25 cellular contexts compared by ENCODE assay signal in genomic region chr12:64598831-64599230, GRCh38. TPM values are rescaled to one million over a fixed set of nuclear protein-coding genes. Genes with fewer than 3 reads are reported as not detected.
DNase-seq lines count a peak whose midpoint lies in the region; ATAC-seq and TF ChIP-seq lines count a peak whose summit lies in the region.
"Had no signal": no experiment of that assay in that cellular context is flagged by ENCODE, and none has a peak within 500 bp of the region (broad histone marks: within the 10 kb centered on the region; RNA-seq: fewer than 3 reads in every experiment).

No MANE protein-coding gene starts in this region.

- DNase-seq in activated CD4-positive, alpha-beta memory T cell treated with anti-CD3 and anti-CD28 coated beads for 36 hours, result no peak
- DNase-seq in activated CD4-positive, alpha-beta memory T cell treated with anti-CD3 and anti-CD28 coated beads, Interleukin-2, amount 10 ng/mL, durations not matched to agents 7 days and 5 days, result no peak
- DNase-seq in CD8-positive, alpha-beta T cell, result no peak
- no peak for DNase-seq in activated CD8-positive, alpha-beta T cell treated with anti-CD3 and anti-CD28 coated beads for 36 hours
- DNase-seq in natural killer cell treated with Interleukin-12 subunit alpha and Interleukin-12 subunit beta and Interleukin-15 and Interleukin-18, amount 100 ng/mL, for 72 hours (ENCODE audit: low spot score), result no peak
- DNase-seq in NCI-H1092 treated with DMSO at 0.1 percent for 48 hours (lab: John Stamatoyannopoulos, UW) (no peak), SW480 (ENCODE audit: low spot score) (no peak), GM19238 (ENCODE audit: insufficient read length, low spot score) (no peak)
- DNase-seq: ACHN, C1 segment of cervical spinal cord, DMS53, foreskin melanocyte, KG1, left lung, NCI-H1048, NCI-H187 treated with DMSO at 0.1 percent for 48 hours, uterus had no signal

- no peak overlapping the region for H3K27ac ChIP-seq in CD8-positive, alpha-beta T cell (ENCODE audit: low read depth, low read length)
- H3K27ac ChIP-seq: hepatocyte, prostate gland, suprapubic skin, uterus had no signal

- POLR2A ChIA-PET in activated CD4-positive, alpha-beta memory T cell treated with anti-CD3 and anti-CD28 coated beads for 36 hours (lab: Charles Lee), result no interaction called here
- POLR2A ChIA-PET in activated CD4-positive, alpha-beta memory T cell treated with anti-CD3 and anti-CD28 coated beads, Interleukin-2, amount 10 ng/mL, durations not matched to agents 7 days and 5 days (lab: Charles Lee), result interaction anchor here (1.0 to 4.7 kb wide), 2 partner anchors 11 to 96 kb away, joined by 3 to 22 read pairs; partner anchors contain the start of gene RASSF3
- POLR2A ChIA-PET in CD8-positive, alpha-beta T cell (lab: Charles Lee), result interaction anchor here (0.6 kb wide), 2 partner anchors 11 to 42 kb away, joined by 3 read pairs; no protein-coding TSS in a partner anchor
- POLR2A ChIA-PET in activated CD8-positive, alpha-beta T cell treated with anti-CD3 and anti-CD28 coated beads for 36 hours (lab: Charles Lee), result no interaction called here

- no peaks in the 10 kb centered on the region for H3K9me3 Mint-ChIP-seq in activated CD4-positive, alpha-beta memory T cell treated with anti-CD3 and anti-CD28 coated beads for 36 hours
- peaks cover 2% of the 10 kb centered on the region for H3K9me3 Mint-ChIP-seq in activated CD4-positive, alpha-beta memory T cell treated with anti-CD3 and anti-CD28 coated beads, Interleukin-2, amount 10 ng/mL, durations not matched to agents 7 days and 5 days
- H3K9me3 Mint-ChIP-seq in CD8-positive, alpha-beta T cell, result no peaks in the 10 kb centered on the region
- peaks cover 1% of the 10 kb centered on the region for H3K9me3 Mint-ChIP-seq in activated CD8-positive, alpha-beta T cell treated with anti-CD3 and anti-CD28 coated beads for 36 hours
- H3K9me3 Mint-ChIP-seq in natural killer cell treated with Interleukin-12 subunit alpha and Interleukin-12 subunit beta and Interleukin-15 and Interleukin-18, amount 100 ng/mL, for 72 hours, result no peaks in the 10 kb centered on the region
- H3K9me3 Mint-ChIP-seq: activated naive CD4-positive, alpha-beta T cell treated with anti-CD3 and anti-CD28 coated beads, Interleukin-2, amount 50 U/mL, for 72 hours; nephron had no signal

- no peaks in the 10 kb centered on the region for H3K36me3 ChIP-seq in CD8-positive, alpha-beta T cell (ENCODE audit: insufficient read depth, low read length)
- H3K36me3 ChIP-seq: left lung, prostate gland, suprapubic skin, uterus had no signal

- peak; percentile 6 for ATAC-seq in CD8-positive, alpha-beta T cell
- peak; percentile 15 for ATAC-seq in activated CD8-positive, alpha-beta T cell treated with anti-CD3 and anti-CD28 coated beads for 36 hours
- no peak for ATAC-seq in natural killer cell treated with Interleukin-12 subunit alpha and Interleukin-12 subunit beta and Interleukin-15 and Interleukin-18, amount 100 ng/mL, for 72 hours
- ATAC-seq: esophagus mucosa, HCT116, left lung, Right ventricle myocardium inferior had no signal

- H3K4me1 ChIP-seq in CD8-positive, alpha-beta T cell (ENCODE audit: insufficient read depth, low read length), result peaks cover 34% of the 10 kb centered on the region
- H3K4me1 ChIP-seq: prostate gland, suprapubic skin, uterus had no signal

- H3K27ac Mint-ChIP-seq in activated CD4-positive, alpha-beta memory T cell treated with anti-CD3 and anti-CD28 coated beads for 36 hours, result peak overlapping the region; percentile 6
- no peak overlapping the region for H3K27ac Mint-ChIP-seq in activated CD4-positive, alpha-beta memory T cell treated with anti-CD3 and anti-CD28 coated beads, Interleukin-2, amount 10 ng/mL, durations not matched to agents 7 days and 5 days
- no peak overlapping the region for H3K27ac Mint-ChIP-seq in CD8-positive, alpha-beta T cell
- H3K27ac Mint-ChIP-seq in activated CD8-positive, alpha-beta T cell treated with anti-CD3 and anti-CD28 coated beads for 36 hours, result no peak overlapping the region
- peak overlapping the region; percentile 16 to 29 for H3K27ac Mint-ChIP-seq in natural killer cell treated with Interleukin-12 subunit alpha and Interleukin-12 subunit beta and Interleukin-15 and Interleukin-18, amount 100 ng/mL, for 72 hours
- H3K27ac Mint-ChIP-seq: nephron had no signal

- H3K9me3 ChIP-seq in CD8-positive, alpha-beta T cell (ENCODE audit: low read length), result no peaks in the 10 kb centered on the region
- H3K9me3 ChIP-seq: left lung, prostate gland, suprapubic skin, uterus had no signal

- peak overlapping the region; percentile 8 for H3K4me3 Mint-ChIP-seq in activated CD4-positive, alpha-beta memory T cell treated with anti-CD3 and anti-CD28 coated beads for 36 hours
- H3K4me3 Mint-ChIP-seq in activated CD4-positive, alpha-beta memory T cell treated with anti-CD3 and anti-CD28 coated beads, Interleukin-2, amount 10 ng/mL, durations not matched to agents 7 days and 5 days, result no peak overlapping the region
- H3K4me3 Mint-ChIP-seq in CD8-positive, alpha-beta T cell, result no peak overlapping the region
- no peak overlapping the region for H3K4me3 Mint-ChIP-seq in activated CD8-positive, alpha-beta T cell treated with anti-CD3 and anti-CD28 coated beads for 36 hours
- no peak overlapping the region for H3K4me3 Mint-ChIP-seq in natural killer cell treated with Interleukin-12 subunit alpha and Interleukin-12 subunit beta and Interleukin-15 and Interleukin-18, amount 100 ng/mL, for 72 hours
- H3K4me3 Mint-ChIP-seq: nephron had no signal

- intact Hi-C loops in activated CD4-positive, alpha-beta memory T cell treated with anti-CD3 and anti-CD28 coated beads for 36 hours (cut with micrococcal nuclease), result loop anchor here (1.0 kb wide), 1 partner anchor 10 kb away; no protein-coding TSS in a partner anchor
- intact Hi-C loops in CD8-positive, alpha-beta T cell (cut with DNase I, micrococcal nuclease), result loop anchor here in 1 of 2 experiments (1.0 kb wide), 1 partner anchor 10 kb away; no protein-coding TSS in a partner anchor
- intact Hi-C loops in activated CD8-positive, alpha-beta T cell treated with anti-CD3 and anti-CD28 coated beads for 36 hours (cut with micrococcal nuclease), result no loop called here

- peaks cover 38% of the 10 kb centered on the region for H3K4me1 Mint-ChIP-seq in activated CD4-positive, alpha-beta memory T cell treated with anti-CD3 and anti-CD28 coated beads for 36 hours (ENCODE audit: low read depth)
- H3K4me1 Mint-ChIP-seq in activated CD4-positive, alpha-beta memory T cell treated with anti-CD3 and anti-CD28 coated beads, Interleukin-2, amount 10 ng/mL, durations not matched to agents 7 days and 5 days, result peaks cover 33% of the 10 kb centered on the region
- H3K4me1 Mint-ChIP-seq in CD8-positive, alpha-beta T cell (ENCODE audit: low read depth), result peaks cover 37% of the 10 kb centered on the region
- H3K4me1 Mint-ChIP-seq in activated CD8-positive, alpha-beta T cell treated with anti-CD3 and anti-CD28 coated beads for 36 hours (ENCODE audit: low read depth), result peaks cover 29% of the 10 kb centered on the region
- H3K4me1 Mint-ChIP-seq in natural killer cell treated with Interleukin-12 subunit alpha and Interleukin-12 subunit beta and Interleukin-15 and Interleukin-18, amount 100 ng/mL, for 72 hours (ENCODE audit: low read depth in 2 of 2), result peaks cover 16 to 18% of the 10 kb centered on the region in 2 donors
- H3K4me1 Mint-ChIP-seq: nephron had no signal

- no peak for TF ChIP-seq CTCF in CD8-positive, alpha-beta T cell (IDR thresholded peaks at IDR 0.05)
- TF ChIP-seq CTCF in activated CD8-positive, alpha-beta T cell treated with anti-CD3 and anti-CD28 coated beads for 36 hours (IDR thresholded peaks at IDR 0.05), result no peak

- no peak overlapping the region for H3K4me3 ChIP-seq in CD8-positive, alpha-beta T cell (ENCODE audit: low read depth, low read length)
- H3K4me3 ChIP-seq: hepatocyte, left lung, prostate gland, suprapubic skin, uterus had no signal

- CTCF ChIA-PET in activated CD4-positive, alpha-beta memory T cell treated with anti-CD3 and anti-CD28 coated beads for 36 hours (lab: Charles Lee), result interaction anchor here (1.1 to 1.6 kb wide), 3 partner anchors 10 to 99 kb away, joined by 3 to 6 read pairs (median 4); no protein-coding TSS in a partner anchor
- CTCF ChIA-PET in activated CD4-positive, alpha-beta memory T cell treated with anti-CD3 and anti-CD28 coated beads, Interleukin-2, amount 10 ng/mL, durations not matched to agents 7 days and 5 days (lab: Charles Lee), result interaction anchor here (2.5 kb wide), 1 partner anchor 49 kb away, joined by 7 read pairs; no protein-coding TSS in a partner anchor
- CTCF ChIA-PET in CD8-positive, alpha-beta T cell (lab: Charles Lee), result interaction anchor here (0.6 to 2.4 kb wide), 3 partner anchors 9 to 50 kb away, joined by 3 to 8 read pairs (median 3); no protein-coding TSS in a partner anchor
- CTCF ChIA-PET in activated CD8-positive, alpha-beta T cell treated with anti-CD3 and anti-CD28 coated beads for 36 hours (lab: Charles Lee), result interaction anchor here (0.9 kb wide), 1 partner anchor 11 kb away, joined by 3 read pairs; no protein-coding TSS in a partner anchor

- no peaks in the 10 kb centered on the region for H3K27me3 Mint-ChIP-seq in activated CD4-positive, alpha-beta memory T cell treated with anti-CD3 and anti-CD28 coated beads for 36 hours
- H3K27me3 Mint-ChIP-seq in activated CD4-positive, alpha-beta memory T cell treated with anti-CD3 and anti-CD28 coated beads, Interleukin-2, amount 10 ng/mL, durations not matched to agents 7 days and 5 days, result no peaks in the 10 kb centered on the region
- H3K27me3 Mint-ChIP-seq in CD8-positive, alpha-beta T cell (ENCODE audit: low read depth), result no peaks in the 10 kb centered on the region
- H3K27me3 Mint-ChIP-seq in activated CD8-positive, alpha-beta T cell treated with anti-CD3 and anti-CD28 coated beads for 36 hours, result no peaks in the 10 kb centered on the region
- H3K27me3 Mint-ChIP-seq in natural killer cell treated with Interleukin-12 subunit alpha and Interleukin-12 subunit beta and Interleukin-15 and Interleukin-18, amount 100 ng/mL, for 72 hours, result peaks cover 20 to 23% of the 10 kb centered on the region in 2 donors

- H3K36me3 Mint-ChIP-seq in activated CD4-positive, alpha-beta memory T cell treated with anti-CD3 and anti-CD28 coated beads for 36 hours, result no peaks in the 10 kb centered on the region
- H3K36me3 Mint-ChIP-seq in activated CD4-positive, alpha-beta memory T cell treated with anti-CD3 and anti-CD28 coated beads, Interleukin-2, amount 10 ng/mL, durations not matched to agents 7 days and 5 days (ENCODE audit: low read depth), result peaks cover 2% of the 10 kb centered on the region
- H3K36me3 Mint-ChIP-seq in CD8-positive, alpha-beta T cell, result no peaks in the 10 kb centered on the region
- no peaks in the 10 kb centered on the region for H3K36me3 Mint-ChIP-seq in activated CD8-positive, alpha-beta T cell treated with anti-CD3 and anti-CD28 coated beads for 36 hours (ENCODE audit: low read depth)
- H3K36me3 Mint-ChIP-seq in natural killer cell treated with Interleukin-12 subunit alpha and Interleukin-12 subunit beta and Interleukin-15 and Interleukin-18, amount 100 ng/mL, for 72 hours, result no peaks in the 10 kb centered on the region
- H3K36me3 Mint-ChIP-seq: activated naive CD4-positive, alpha-beta T cell treated with anti-CD3 and anti-CD28 coated beads, Interleukin-2, amount 50 U/mL, for 72 hours had no signal

- no peaks in the 10 kb centered on the region for H3K27me3 ChIP-seq in CD8-positive, alpha-beta T cell (ENCODE audit: insufficient read depth, low read length)
- H3K27me3 ChIP-seq: hepatocyte, left lung, suprapubic skin, uterus had no signal

RNA-seq across cellular contexts. Expression of gene RASSF3, which starts 11.5 kb away (rescaled TPM):
- total RNA-seq in activated CD4-positive, alpha-beta memory T cell treated with anti-CD3 and anti-CD28 coated beads for 36 hours, result 10 to 100 TPM; 40.6 to 40.7 TPM
- 10 to 100 TPM; 81.3 to 83.7 TPM for total RNA-seq in activated CD4-positive, alpha-beta memory T cell treated with anti-CD3 and anti-CD28 coated beads, Interleukin-2, amount 10 ng/mL, durations not matched to agents 7 days and 5 days
- total RNA-seq in CD8-positive, alpha-beta T cell, result 100 to 1,000 TPM; 109 to 118 TPM
- 10 to 100 TPM; 40.4 to 41.6 TPM for total RNA-seq in activated CD8-positive, alpha-beta T cell treated with anti-CD3 and anti-CD28 coated beads for 36 hours
- total RNA-seq in natural killer cell treated with Interleukin-12 subunit alpha and Interleukin-12 subunit beta and Interleukin-15 and Interleukin-18, amount 100 ng/mL, for 72 hours, result 10 to 100 TPM; 64.3 to 92.1 TPM

Comparison
In these comparisons a context has a peak if more than half of its experiments do, and no peak if none do; other contexts are left out.
1. H3K27ac Mint-ChIP-seq: peak in activated CD4-positive, alpha-beta memory T cell treated with anti-CD3 and anti-CD28 coated beads for 36 hours (single experiment) and natural killer cell treated with Interleukin-12 subunit alpha and Interleukin-12 subunit beta and Interleukin-15 and Interleukin-18, amount 100 ng/mL, for 72 hours (2 of 2); none in activated CD4-positive, alpha-beta memory T cell treated with anti-CD3 and anti-CD28 coated beads, Interleukin-2, amount 10 ng/mL, durations not matched to agents 7 days and 5 days (single experiment), CD8-positive, alpha-beta T cell (single experiment) and activated CD8-positive, alpha-beta T cell treated with anti-CD3 and anti-CD28 coated beads for 36 hours (single experiment).
2. POLR2A ChIA-PET loops: an anchor here in activated CD4-positive, alpha-beta memory T cell treated with anti-CD3 and anti-CD28 coated beads, Interleukin-2, amount 10 ng/mL, durations not matched to agents 7 days and 5 days (1.0 to 4.7 kb wide) and CD8-positive, alpha-beta T cell (0.6 kb wide); none called in activated CD4-positive, alpha-beta memory T cell treated with anti-CD3 and anti-CD28 coated beads for 36 hours and activated CD8-positive, alpha-beta T cell treated with anti-CD3 and anti-CD28 coated beads for 36 hours.
3. ATAC-seq: peak in CD8-positive, alpha-beta T cell (single experiment) and activated CD8-positive, alpha-beta T cell treated with anti-CD3 and anti-CD28 coated beads for 36 hours (single experiment); none in natural killer cell treated with Interleukin-12 subunit alpha and Interleukin-12 subunit beta and Interleukin-15 and Interleukin-18, amount 100 ng/mL, for 72 hours (0 of 2).